In genomic region chr5:142801495-142801871, GRCh38 we compare ENCODE assay signal across 18 cellular contexts. TPM values are rescaled to one million over a fixed set of nuclear protein-coding genes. Genes with fewer than 3 reads are reported as not detected.
A peak's percentile ranks its signal among the peaks of the same experiment; 100 is the strongest.
DNase-seq lines count a peak whose midpoint lies in the region; ATAC-seq and TF ChIP-seq lines count a peak whose summit lies in the region.
"Had no signal": no experiment of that assay in that cellular context is flagged by ENCODE, and none has a peak within 500 bp of the region (broad histone marks: within the 10 kb centered on the region; RNA-seq: fewer than 3 reads in every experiment).

No MANE protein-coding gene starts in this region.

- POLR2A ChIA-PET in activated CD8-positive, alpha-beta T cell treated with anti-CD3 and anti-CD28 coated beads, Interleukin-2, amount 10 ng/mL, durations not matched to agents 7 days and 5 days (lab: Charles Lee) = interaction anchor here (0.7 to 2.2 kb wide), 6 partner anchors 15 to 44 kb away, joined by 3 to 21 read pairs (median 5); partner anchors contain the start of gene ARHGAP26

- ATAC-seq in DND-41 (ENCODE audit: insufficient read depth, low read depth) = no peak
- no peak for ATAC-seq in activated CD8-positive, alpha-beta T cell treated with anti-CD3 and anti-CD28 coated beads, Interleukin-2, amount 10 ng/mL, durations not matched to agents 7 days and 5 days
- no peak for ATAC-seq in naive B cell (ENCODE audit: low read depth in 2 of 2)
- ATAC-seq: sciatic nerve had no signal

- DNase-seq in T-helper 1 cell (no peak), DND-41 (peak; percentile 40), naive B cell (no peak), DMS114 treated with DMSO at 0.1 percent for 48 hours (lab: John Stamatoyannopoulos, UW; ENCODE audit: unreplicated experiment) (no peak), cerebellar nuclear complex (lab: John Stamatoyannopoulos, UW) (no peak), DMS153 (lab: John Stamatoyannopoulos, UW) (no peak)
- DNase-seq in activated CD8-positive, alpha-beta T cell treated with anti-CD3 and anti-CD28 coated beads, Interleukin-2, amount 10 ng/mL, durations not matched to agents 7 days and 5 days = no peak
- DNase-seq: 8988T, dermis blood vessel endothelial cell, NCI-H1694 treated with DMSO at 0.1 percent for 48 hours, NCI-H526, occipital lobe, SW 1271 had no signal

- H3K4me3 ChIP-seq in DND-41 (ENCODE audit: low read depth in 1 of 2, low read length in 2 of 2) = peak overlapping the region in 1 of 2 experiments; percentile 54; a peak in 2 of 4 replicates
- H3K4me3 ChIP-seq: HAP-1 had no signal

- peak overlapping the region; percentile 96 for H3K27ac Mint-ChIP-seq in T-helper 1 cell treated with Interleukin-12 subunit alpha and Interleukin-12 subunit beta and Interleukin-4 antibody, amounts not matched to agents 30 μg/mL and 1 μg/mL, for 36 hours
- H3K27ac Mint-ChIP-seq in activated CD8-positive, alpha-beta T cell treated with anti-CD3 and anti-CD28 coated beads, Interleukin-2, amount 10 ng/mL, durations not matched to agents 7 days and 5 days = peak overlapping the region; percentile 93
- H3K27ac Mint-ChIP-seq in naive B cell = peak overlapping the region; percentile 20 to 87 (median 61)
- H3K27ac Mint-ChIP-seq: type B pancreatic cell had no signal

- peak overlapping the region; percentile 55 for H3K9ac ChIP-seq in DND-41 (ENCODE audit: low read depth, low read length)

- no peaks in the 10 kb centered on the region for H3K9me3 Mint-ChIP-seq in T-helper 1 cell treated with Interleukin-12 subunit alpha and Interleukin-12 subunit beta and Interleukin-4 antibody, amounts not matched to agents 30 μg/mL and 1 μg/mL, for 36 hours
- H3K9me3 Mint-ChIP-seq in activated CD8-positive, alpha-beta T cell treated with anti-CD3 and anti-CD28 coated beads, Interleukin-2, amount 10 ng/mL, durations not matched to agents 7 days and 5 days (ENCODE audit: insufficient read depth) = no peaks in the 10 kb centered on the region
- no peaks in the 10 kb centered on the region for H3K9me3 Mint-ChIP-seq in naive B cell
- H3K9me3 Mint-ChIP-seq: type B pancreatic cell had no signal

- H3K4me2 ChIP-seq in DND-41 (ENCODE audit: insufficient read depth, low read length) = peak overlapping the region; percentile 73

- H4K20me1 ChIP-seq in DND-41 (ENCODE audit: insufficient read depth, low read length) = no peaks in the 10 kb centered on the region

- H2AFZ ChIP-seq in DND-41 (ENCODE audit: low read depth, low read length) = no peak overlapping the region

- no peaks in the 10 kb centered on the region for H3K36me3 ChIP-seq in DND-41 (ENCODE audit: insufficient read depth, low read length)
- H3K36me3 ChIP-seq: HAP-1 had no signal

- H3K27me3 Mint-ChIP-seq in T-helper 1 cell treated with Interleukin-12 subunit alpha and Interleukin-12 subunit beta and Interleukin-4 antibody, amounts not matched to agents 30 μg/mL and 1 μg/mL, for 36 hours (ENCODE audit: low read depth) = no peaks in the 10 kb centered on the region
- H3K27me3 Mint-ChIP-seq in activated CD8-positive, alpha-beta T cell treated with anti-CD3 and anti-CD28 coated beads, Interleukin-2, amount 10 ng/mL, durations not matched to agents 7 days and 5 days (ENCODE audit: low read depth) = no peaks in the 10 kb centered on the region
- H3K27me3 Mint-ChIP-seq in naive B cell = no peaks in the 10 kb centered on the region

- H3K36me3 Mint-ChIP-seq in T-helper 1 cell treated with Interleukin-12 subunit alpha and Interleukin-12 subunit beta and Interleukin-4 antibody, amounts not matched to agents 30 μg/mL and 1 μg/mL, for 36 hours (ENCODE audit: low read depth) = peaks cover 1% of the 10 kb centered on the region
- H3K36me3 Mint-ChIP-seq in activated CD8-positive, alpha-beta T cell treated with anti-CD3 and anti-CD28 coated beads, Interleukin-2, amount 10 ng/mL, durations not matched to agents 7 days and 5 days (ENCODE audit: low read depth) = peaks cover 6% of the 10 kb centered on the region
- H3K36me3 Mint-ChIP-seq in naive B cell = no peaks in the 10 kb centered on the region
- H3K36me3 Mint-ChIP-seq: type B pancreatic cell had no signal

- H3K27me3 ChIP-seq in DND-41 (ENCODE audit: insufficient read depth, low read length, poor library complexity) = no peaks in the 10 kb centered on the region

- peak overlapping the region; percentile 77 for H3K4me3 Mint-ChIP-seq in T-helper 1 cell treated with Interleukin-12 subunit alpha and Interleukin-12 subunit beta and Interleukin-4 antibody, amounts not matched to agents 30 μg/mL and 1 μg/mL, for 36 hours
- H3K4me3 Mint-ChIP-seq in activated CD8-positive, alpha-beta T cell treated with anti-CD3 and anti-CD28 coated beads, Interleukin-2, amount 10 ng/mL, durations not matched to agents 7 days and 5 days = peak overlapping the region; percentile 68
- peak overlapping the region in 2 of 8 donors; percentile 17 to 33 for H3K4me3 Mint-ChIP-seq in naive B cell
- H3K4me3 Mint-ChIP-seq: type B pancreatic cell had no signal

- peaks cover 59% of the 10 kb centered on the region for H3K79me2 ChIP-seq in DND-41 (ENCODE audit: insufficient read depth, low read length)

- TF ChIP-seq CTCF in DND-41 (IDR thresholded peaks at IDR 0.05; ENCODE audit: borderline replicate concordance, extremely low read depth, low read length, poor library complexity, severe bottlenecking) = no peak

- peaks cover 62% of the 10 kb centered on the region for H3K4me1 Mint-ChIP-seq in T-helper 1 cell treated with Interleukin-12 subunit alpha and Interleukin-12 subunit beta and Interleukin-4 antibody, amounts not matched to agents 30 μg/mL and 1 μg/mL, for 36 hours (ENCODE audit: low read depth)
- peaks cover 64% of the 10 kb centered on the region for H3K4me1 Mint-ChIP-seq in activated CD8-positive, alpha-beta T cell treated with anti-CD3 and anti-CD28 coated beads, Interleukin-2, amount 10 ng/mL, durations not matched to agents 7 days and 5 days (ENCODE audit: low read depth)
- peaks cover 34 to 53% (median 46%) of the 10 kb centered on the region in 3 donors for H3K4me1 Mint-ChIP-seq in naive B cell

- CTCF ChIA-PET in activated CD8-positive, alpha-beta T cell treated with anti-CD3 and anti-CD28 coated beads, Interleukin-2, amount 10 ng/mL, durations not matched to agents 7 days and 5 days (lab: Charles Lee) = interaction anchor here (1.0 to 5.9 kb wide), 14 partner anchors 7 to 88 kb away, joined by 3 to 81 read pairs (median 8); partner anchors contain the start of gene ARHGAP26

- H3K9me3 ChIP-seq in DND-41 (ENCODE audit: insufficient read depth, low read length, severe bottlenecking) = no peaks in the 10 kb centered on the region
- H3K9me3 ChIP-seq: HAP-1 had no signal

- peaks cover 64% of the 10 kb centered on the region for H3K4me1 ChIP-seq in DND-41 (ENCODE audit: insufficient read depth, low read length)
- H3K4me1 ChIP-seq: HAP-1 had no signal

- peak overlapping the region; percentile 97 for H3K27ac ChIP-seq in DND-41 (ENCODE audit: low read length)

RNA-seq across cellular contexts. Expression of gene ARHGAP26, which starts 31.3 kb away (rescaled TPM):
- 10 to 100 TPM; 25.4 to 30.3 TPM for total RNA-seq in activated CD8-positive, alpha-beta T cell treated with anti-CD3 and anti-CD28 coated beads, Interleukin-2, amount 10 ng/mL, durations not matched to agents 7 days and 5 days
- 1 to 10 TPM; 2.4 to 8.7 (median 4.1) TPM for polyA plus RNA-seq in naive B cell (ENCODE audit: low read depth in 6 of 6)
- total RNA-seq: G401 had no signal
